1 cellular context compared by ENCODE assay signal in the genomic region with DNA sequence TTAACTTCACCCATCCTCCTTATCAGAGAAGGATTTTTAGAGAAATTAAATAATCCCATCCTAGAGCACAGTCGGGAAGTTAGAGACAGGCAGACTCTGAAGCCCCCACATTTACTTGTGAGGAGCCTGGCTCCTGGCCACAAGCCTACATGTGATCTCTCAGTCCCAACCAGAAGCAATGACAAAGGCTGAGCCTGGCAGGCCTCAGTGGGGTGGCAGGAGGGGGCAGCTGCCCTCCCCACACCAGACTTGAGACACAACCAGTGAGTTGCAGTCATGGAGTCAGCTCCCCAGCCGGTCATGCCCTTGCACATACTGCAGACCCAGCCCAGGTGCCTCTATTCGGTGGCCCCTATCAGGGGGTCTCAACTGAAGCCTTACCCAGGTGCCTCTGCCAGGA.
A peak's percentile ranks its signal among the peaks of the same experiment; 100 is the strongest.
TF ChIP-seq lines count a peak whose summit lies in the region.

No MANE protein-coding gene starts in this region.

TF ChIP-seq in HepG2, 621 proteins besides CTCF, POLR2A, EP300 and RAD21:
- TF ChIP-seq, protein P1, sequence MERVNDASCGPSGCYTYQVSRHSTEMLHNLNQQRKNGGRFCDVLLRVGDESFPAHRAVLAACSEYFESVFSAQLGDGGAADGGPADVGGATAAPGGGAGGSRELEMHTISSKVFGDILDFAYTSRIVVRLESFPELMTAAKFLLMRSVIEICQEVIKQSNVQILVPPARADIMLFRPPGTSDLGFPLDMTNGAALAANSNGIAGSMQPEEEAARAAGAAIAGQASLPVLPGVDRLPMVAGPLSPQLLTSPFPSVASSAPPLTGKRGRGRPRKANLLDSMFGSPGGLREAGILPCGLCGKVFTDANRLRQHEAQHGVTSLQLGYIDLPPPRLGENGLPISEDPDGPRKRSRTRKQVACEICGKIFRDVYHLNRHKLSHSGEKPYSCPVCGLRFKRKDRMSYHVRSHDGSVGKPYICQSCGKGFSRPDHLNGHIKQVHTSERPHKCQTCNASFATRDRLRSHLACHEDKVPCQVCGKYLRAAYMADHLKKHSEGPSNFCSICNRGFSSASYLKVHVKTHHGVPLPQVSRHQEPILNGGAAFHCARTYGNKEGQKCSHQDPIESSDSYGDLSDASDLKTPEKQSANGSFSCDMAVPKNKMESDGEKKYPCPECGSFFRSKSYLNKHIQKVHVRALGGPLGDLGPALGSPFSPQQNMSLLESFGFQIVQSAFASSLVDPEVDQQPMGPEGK (CRISPR knock-in tag; IDR thresholded peaks at IDR 0.05): 0 out of 2 replicates have a peak, but pooled peaks have one; percentile 6
- TF ChIP-seq, protein P2, sequence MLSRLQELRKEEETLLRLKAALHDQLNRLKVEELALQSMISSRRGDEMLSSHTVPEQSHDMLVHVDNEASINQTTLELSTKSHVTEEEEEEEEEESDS (CRISPR knock-in tag; IDR thresholded peaks at IDR 0.05; ENCODE audit: borderline replicate concordance): no peak
TF ChIP-seq in HepG2: peak in this region for 1.
